27 cellular contexts compared by ENCODE assay signal in the genomic region with DNA sequence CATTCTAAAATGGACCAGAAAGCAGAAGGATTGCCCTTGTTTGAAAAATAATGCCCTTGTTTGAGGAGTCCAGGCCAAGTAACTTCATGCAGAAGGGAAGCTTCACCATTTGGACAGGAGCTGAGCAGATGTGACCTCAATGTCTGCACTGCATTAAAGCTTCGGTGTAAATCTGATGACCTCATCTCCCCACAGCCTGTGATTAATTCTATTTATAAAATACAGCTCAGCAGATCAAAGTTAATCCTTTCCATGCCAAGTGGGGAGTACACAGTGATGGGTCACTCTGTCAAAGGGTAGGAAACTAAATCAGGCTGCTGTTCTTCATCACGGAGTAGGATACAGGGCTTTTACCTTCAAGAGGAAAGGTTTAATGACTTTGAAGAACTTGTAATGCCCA.
DNase-seq lines count a peak whose midpoint lies in the region; ATAC-seq, FAIRE-seq and TF ChIP-seq lines count a peak whose summit lies in the region.
"Had no signal": no experiment of that assay in that cellular context is flagged by ENCODE, and none has a peak within 500 bp of the region (broad histone marks: within the 10 kb centered on the region; RNA-seq: fewer than 3 reads in every experiment).

No MANE protein-coding gene starts in this region.

- H4K91ac ChIP-seq in trophoblast cell (ENCODE audit: low read depth, low read length) = no peak overlapping the region

- no peaks in the 10 kb centered on the region for H3K36me3 ChIP-seq in SK-N-SH (replicated peaks in 1 of 2; ENCODE audit: control insufficient read depth in 1 of 2, insufficient read depth in 2 of 2, low read length in 1 of 2)
- H3K36me3 ChIP-seq in thyroid gland = no peaks in the 10 kb centered on the region
- H3K36me3 ChIP-seq in trophoblast cell (ENCODE audit: control insufficient read depth in 1 of 2, insufficient read depth in 2 of 2, low read length in 2 of 2) = no peaks in the 10 kb centered on the region
- H3K36me3 ChIP-seq: esophagus squamous epithelium, heart left ventricle, Peyer's patch, right atrium auricular region, uterus had no signal

- H3K79me2 ChIP-seq in SK-N-SH (ENCODE audit: insufficient read depth) (no peaks in the 10 kb centered on the region), trophoblast cell (ENCODE audit: control insufficient read depth, insufficient read depth, low read length, poor library complexity) (no peaks in the 10 kb centered on the region)

- no peaks in the 10 kb centered on the region for H3F3A ChIP-seq in SK-N-SH (replicated peaks; ENCODE audit: insufficient read depth)

- H4K20me1 ChIP-seq in SK-N-SH (ENCODE audit: insufficient read depth) = no peaks in the 10 kb centered on the region

- CTCF ChIA-PET in SK-N-SH (lab: Yijun Ruan, JAX) = interaction anchor here (0.8 kb wide), 1 partner anchor 10 kb away, joined by 3 read pairs; no protein-coding TSS in a partner anchor

- DNase-seq in SHP77 (lab: John Stamatoyannopoulos, UW) = peak; percentile 12 to 19
- no peak for DNase-seq in SHP77 treated with DMSO at 0.1 percent for 48 hours (lab: John Stamatoyannopoulos, UW)
- DNase-seq in SK-N-SH = peak; percentile 1
- DNase-seq in fibroblast of villous mesenchyme (ENCODE audit: low read depth) = peak; percentile 0
- no peak for DNase-seq in thyroid gland
- no peak for DNase-seq in frontal cortex (ENCODE audit: low spot score in 2 of 2)
- no peak for DNase-seq in trophoblast cell
- DNase-seq: activated naive CD4-positive, alpha-beta T cell treated with anti-CD3 and anti-CD28 coated beads for 36 hours; activated T-cell treated with anti-CD3 and anti-CD28 coated beads, Interleukin-2, amount 50 U/mL, for 24 hours; anterior cingulate cortex; cerebellar nuclear complex; esophagus squamous epithelium; GF-D8; heart left ventricle; KG1; NCI-H187 treated with DMSO at 0.1 percent for 48 hours; NCI-H345; NK-92 treated with Interleukin-12 subunit alpha and Interleukin-12 subunit beta, amount 100 ng/mL, for 24 hours; Peyer's patch; stimulated activated CD4-positive, alpha-beta T cell treated with anti-CD3 and anti-CD28 coated beads, Interleukin-15, amount 100 ng/mL, for 24 hours; substantia nigra; uterus had no signal

- H2BK12ac ChIP-seq in trophoblast cell (ENCODE audit: low read length) = no peak overlapping the region

- H2AFZ ChIP-seq in SK-N-SH (ENCODE audit: low read depth) (no peak overlapping the region), trophoblast cell (ENCODE audit: insufficient read depth, low read length, poor library complexity) (no peak overlapping the region)

- H3K79me1 ChIP-seq in trophoblast cell (ENCODE audit: low read length) = no peaks in the 10 kb centered on the region

- H2AK5ac ChIP-seq in trophoblast cell (ENCODE audit: low read length) = no peak overlapping the region

- POLR2A ChIA-PET in SK-N-SH (lab: Yijun Ruan, JAX) = no interaction called here

- FAIRE-seq in frontal cortex (lab: Jason Lieb, UNC) = no peak
- FAIRE-seq: A204.1 had no signal

- H3K4ac ChIP-seq in trophoblast cell (ENCODE audit: low read depth, low read length) = no peak overlapping the region

- no peak overlapping the region for H3K23ac ChIP-seq in trophoblast cell (ENCODE audit: low read length)

- ATAC-seq in HG03571 (IDR thresholded peaks at IDR 0.05; ENCODE audit: unreplicated experiment) = no peak
- ATAC-seq: activated CD4-positive, CD25-positive, alpha-beta regulatory T cell treated with anti-CD3 and anti-CD28 coated beads, Interleukin-2, amount 50 U/mL, for 24 hours had no signal

- H2BK5ac ChIP-seq in trophoblast cell (ENCODE audit: low read depth, low read length, poor library complexity) = no peak overlapping the region

- no peak overlapping the region for H3K27ac ChIP-seq in SK-N-SH (ENCODE audit: low read depth in 2 of 2, low read length in 1 of 2)
- H3K27ac ChIP-seq in thyroid gland = peak overlapping the region; percentile 93 to 97 (median 94)
- H3K27ac ChIP-seq in trophoblast cell (ENCODE audit: low read depth, low read length) = no peak overlapping the region
- H3K27ac ChIP-seq: C4-2B, esophagus squamous epithelium, heart left ventricle, Peyer's patch, right atrium auricular region, uterus had no signal

- H4K8ac ChIP-seq in trophoblast cell (ENCODE audit: low read depth, low read length) = no peak overlapping the region

- H3K9ac ChIP-seq in SK-N-SH = no peak overlapping the region
- no peak overlapping the region for H3K9ac ChIP-seq in trophoblast cell (ENCODE audit: low read length)

- no peak overlapping the region for H2BK120ac ChIP-seq in trophoblast cell (ENCODE audit: insufficient read depth, low read length, poor library complexity)

- H3K18ac ChIP-seq in trophoblast cell (ENCODE audit: low read length) = no peak overlapping the region

- no peak overlapping the region for H4K12ac ChIP-seq in trophoblast cell (ENCODE audit: low read depth, low read length)

- H3K4me3 ChIP-seq in SK-N-SH (ENCODE audit: low read depth in 2 of 2, low read length in 1 of 2) (no peak overlapping the region), fibroblast of villous mesenchyme (ENCODE audit: low read depth, low read length) (no peak overlapping the region), thyroid gland (replicated peaks in 1 of 3) (no peak overlapping the region), trophoblast cell (ENCODE audit: low read depth, low read length) (no peak overlapping the region)
- H3K4me3 ChIP-seq: esophagus squamous epithelium, heart left ventricle, Peyer's patch, right atrium auricular region, uterus had no signal

- intact Hi-C loops in thyroid gland (cut with DNase I) = no loop called here

- no peak overlapping the region for H3K14ac ChIP-seq in trophoblast cell (ENCODE audit: low read length)

- H3K27me3 ChIP-seq in SK-N-SH (ENCODE audit: insufficient read depth) = no peaks in the 10 kb centered on the region
- no peaks in the 10 kb centered on the region for H3K27me3 ChIP-seq in thyroid gland
- no peaks in the 10 kb centered on the region for H3K27me3 ChIP-seq in trophoblast cell (ENCODE audit: insufficient read depth, low read length)
- H3K27me3 ChIP-seq: esophagus squamous epithelium, heart left ventricle, Peyer's patch, right atrium auricular region, uterus had no signal

- H3K4me1 ChIP-seq in SK-N-SH (ENCODE audit: control insufficient read depth in 1 of 2, insufficient read depth in 2 of 2, low read depth in 1 of 2, low read length in 1 of 2) (no peaks in the 10 kb centered on the region; a peak in 1 of 4 replicates), thyroid gland (peaks cover 27 to 34% of the 10 kb centered on the region in 2 donors), trophoblast cell (ENCODE audit: control insufficient read depth in 1 of 2, insufficient read depth in 2 of 2, low read length in 2 of 2) (no peaks in the 10 kb centered on the region)
- H3K4me1 ChIP-seq: esophagus squamous epithelium, heart left ventricle, Peyer's patch, right atrium auricular region, uterus had no signal

- TF ChIP-seq EP300 in SK-N-SH (IDR thresholded peaks at IDR 0.05; ENCODE audit: borderline replicate concordance in 1 of 2, low read depth in 1 of 2, low read length in 1 of 2) = 0 out of 4 replicates have a peak, but pooled peaks have one; percentile 21 to 22

- H3K4me2 ChIP-seq in SK-N-SH (no peak overlapping the region), trophoblast cell (ENCODE audit: low read length) (no peak overlapping the region)

- H3K9me3 ChIP-seq in SK-N-SH = no peaks in the 10 kb centered on the region
- H3K9me3 ChIP-seq in thyroid gland = no peaks in the 10 kb centered on the region
- peaks cover 2% of the 10 kb centered on the region for H3K9me3 ChIP-seq in trophoblast cell (ENCODE audit: insufficient read depth, low read depth, low read length)
- H3K9me3 ChIP-seq: esophagus squamous epithelium, heart left ventricle, Peyer's patch, right atrium auricular region, uterus had no signal

- no peaks in the 10 kb centered on the region for H3K9me2 ChIP-seq in SK-N-SH

- TF ChIP-seq CTCF in SK-N-SH (IDR thresholded peaks at IDR 0.05) (no peak), fibroblast of villous mesenchyme (IDR thresholded peaks at IDR 0.05; ENCODE audit: insufficient read depth, low read depth, low read length) (no peak), thyroid gland (IDR thresholded peaks at IDR 0.05) (no peak)

- no peak for TF ChIP-seq POLR2A in thyroid gland (IDR thresholded peaks at IDR 0.05)

- TF ChIP-seq RAD21 in SK-N-SH (IDR thresholded peaks at IDR 0.05; ENCODE audit: low read length) = no peak

- 0% methylated on average over 2 of the region's 2 CpGs for WGBS in SK-N-SH (ENCODE audit: low lambda C conversion rate)
- WGBS in thyroid gland, 2 donors = 66 to 68% methylated on average over 2 of the region's 2 CpGs
- no CpG with 5 or more reads among the region's 2 CpGs for WGBS in trophoblast cell (ENCODE audit: extremely low coverage, insufficient coverage, insufficient read length)

TF ChIP-seq in SK-N-SH, 30 proteins besides CTCF, POLR2A, EP300 and RAD21:
- TF ChIP-seq, protein P1, sequence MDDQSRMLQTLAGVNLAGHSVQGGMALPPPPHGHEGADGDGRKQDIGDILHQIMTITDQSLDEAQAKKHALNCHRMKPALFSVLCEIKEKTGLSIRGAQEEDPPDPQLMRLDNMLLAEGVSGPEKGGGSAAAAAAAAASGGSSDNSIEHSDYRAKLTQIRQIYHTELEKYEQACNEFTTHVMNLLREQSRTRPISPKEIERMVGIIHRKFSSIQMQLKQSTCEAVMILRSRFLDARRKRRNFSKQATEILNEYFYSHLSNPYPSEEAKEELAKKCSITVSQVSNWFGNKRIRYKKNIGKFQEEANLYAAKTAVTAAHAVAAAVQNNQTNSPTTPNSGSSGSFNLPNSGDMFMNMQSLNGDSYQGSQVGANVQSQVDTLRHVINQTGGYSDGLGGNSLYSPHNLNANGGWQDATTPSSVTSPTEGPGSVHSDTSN (IDR thresholded peaks at IDR 0.05) = peak; percentile 54
- peak; percentile 79 for TF ChIP-seq TCF12 (IDR thresholded peaks at IDR 0.05)
- TF ChIP-seq NFIC (IDR thresholded peaks at IDR 0.05; ENCODE audit: borderline replicate concordance) = 0 out of 2 replicates have a peak, but pooled peaks have one; percentile 16
- TF ChIP-seq, protein P2, sequence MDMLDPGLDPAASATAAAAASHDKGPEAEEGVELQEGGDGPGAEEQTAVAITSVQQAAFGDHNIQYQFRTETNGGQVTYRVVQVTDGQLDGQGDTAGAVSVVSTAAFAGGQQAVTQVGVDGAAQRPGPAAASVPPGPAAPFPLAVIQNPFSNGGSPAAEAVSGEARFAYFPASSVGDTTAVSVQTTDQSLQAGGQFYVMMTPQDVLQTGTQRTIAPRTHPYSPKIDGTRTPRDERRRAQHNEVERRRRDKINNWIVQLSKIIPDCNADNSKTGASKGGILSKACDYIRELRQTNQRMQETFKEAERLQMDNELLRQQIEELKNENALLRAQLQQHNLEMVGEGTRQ (IDR thresholded peaks at IDR 0.05; ENCODE audit: borderline replicate concordance, low read depth, low read length) = no peak
- TF ChIP-seq GABPA (IDR thresholded peaks at IDR 0.05; ENCODE audit: low read depth) = no peak
TF ChIP-seq in SK-N-SH: peak in this region for 3.

Comparison
In these comparisons a context has a peak if more than half of its experiments do, and no peak if none do; other contexts are left out.
1. DNase-seq: peak in SHP77 (2 of 2), SK-N-SH (single experiment) and fibroblast of villous mesenchyme (single experiment); none in SHP77 treated with DMSO at 0.1 percent for 48 hours (single experiment), thyroid gland (0 of 2), frontal cortex (0 of 2) and trophoblast cell (0 of 2).
2. H3K27ac ChIP-seq: peak in thyroid gland (3 of 3); none in SK-N-SH (0 of 2) and trophoblast cell (single experiment).